8 cellular contexts compared by ENCODE assay signal in the genomic region with DNA sequence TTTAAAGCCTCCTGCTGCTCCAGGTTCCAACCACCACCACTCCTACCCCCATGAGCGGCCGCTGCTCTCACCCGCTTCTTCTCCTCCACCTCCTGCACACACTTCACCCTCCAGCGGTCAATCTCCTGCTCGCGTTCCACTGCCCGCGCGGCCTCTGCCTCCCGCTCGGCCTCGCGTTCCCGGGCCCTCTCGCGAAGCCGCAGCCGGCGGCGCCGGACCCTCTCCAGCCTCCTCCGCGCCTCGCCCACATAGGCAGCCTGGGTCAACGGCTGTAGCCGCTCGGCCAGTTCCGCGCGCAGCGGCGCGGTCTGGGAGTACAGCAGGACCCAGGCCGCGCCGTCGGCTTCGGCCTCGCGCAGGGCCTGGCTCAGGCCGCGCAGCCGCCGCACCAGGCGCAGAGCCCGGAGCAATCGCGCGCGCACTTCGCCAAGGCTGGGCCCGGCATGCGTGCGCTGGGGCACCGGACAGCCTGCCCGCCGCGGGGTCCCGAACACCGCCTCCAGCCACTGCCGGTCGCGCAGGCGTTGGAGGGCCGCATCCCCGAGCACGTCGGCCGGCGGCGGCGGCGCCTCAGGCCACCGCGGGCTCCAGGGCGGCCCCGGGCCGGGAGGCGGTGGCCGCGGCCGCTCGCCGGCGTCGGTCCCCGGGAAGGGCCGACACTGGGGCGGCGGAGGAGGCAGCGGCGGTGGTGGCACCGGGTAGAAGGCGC. TPM values are rescaled to one million over a fixed set of nuclear protein-coding genes. Genes with fewer than 3 reads are reported as not detected.
A peak's percentile ranks its signal among the peaks of the same experiment; 100 is the strongest.
DNase-seq lines count a peak whose midpoint lies in the region; ATAC-seq lines count a peak whose summit lies in the region.

No MANE protein-coding gene starts in this region.

- peak overlapping the region; percentile 90 to 92 for H3K27ac Mint-ChIP-seq in activated naive CD4-positive, alpha-beta T cell treated with anti-CD3 and anti-CD28 coated beads, Interleukin-2, amount 50 U/mL, for 72 hours

- intact Hi-C loops in Right ventricle myocardium superior (cut with DNase I) (no loop called here), posterior vena cava (cut with DNase I) (no loop called here)

- H3K9me3 Mint-ChIP-seq in activated naive CD4-positive, alpha-beta T cell treated with anti-CD3 and anti-CD28 coated beads, Interleukin-2, amount 50 U/mL, for 72 hours = peaks cover 6 to 8% of the 10 kb centered on the region in 2 donors

- H3K36me3 Mint-ChIP-seq in activated naive CD4-positive, alpha-beta T cell treated with anti-CD3 and anti-CD28 coated beads, Interleukin-2, amount 50 U/mL, for 72 hours = peaks cover 7 to 21% of the 10 kb centered on the region in 2 donors

- ATAC-seq in HG02870 (IDR thresholded peaks at IDR 0.05; ENCODE audit: unreplicated experiment) = peak; percentile 24
- peak; percentile 50 to 53 for ATAC-seq in activated naive CD4-positive, alpha-beta T cell treated with anti-CD3 and anti-CD28 coated beads, Interleukin-2, amount 50 U/mL, for 72 hours
- peak; percentile 59 for ATAC-seq in Right ventricle myocardium superior (ENCODE audit: poor library complexity)

- peak; percentile 19 for DNase-seq in activated naive CD4-positive, alpha-beta T cell treated with Interleukin-2 at 50 U/mL for 16 hours
- no peak for DNase-seq in activated naive CD4-positive, alpha-beta T cell (lab: John Stamatoyannopoulos, UW)
- DNase-seq in NCI-H69 (lab: John Stamatoyannopoulos, UW) (peak; percentile 75), Right ventricle myocardium superior (peak; percentile 56), posterior vena cava (ENCODE audit: low spot score) (peak; percentile 84)
- DNase-seq in activated naive CD4-positive, alpha-beta T cell treated with anti-CD3 and anti-CD28 coated beads, Interleukin-2, amount 50 U/mL, for 72 hours (ENCODE audit: low spot score in 2 of 2) = peak; percentile 27 to 57
- DNase-seq in effector CD8-positive, alpha-beta T cell (lab: John Stamatoyannopoulos, UW) = no peak

RNA-seq across cellular contexts. Expression of a gene that starts 0.6 kb away (rescaled TPM):
- 10 to 100 TPM; 34.2 to 36.6 TPM for total RNA-seq in activated naive CD4-positive, alpha-beta T cell treated with anti-CD3 and anti-CD28 coated beads, Interleukin-2, amount 50 U/mL, for 72 hours
- total RNA-seq in Right ventricle myocardium superior = 12.2 TPM
- total RNA-seq in posterior vena cava = 10 to 100 TPM; 17.6 to 19.6 TPM

RNA-seq across cellular contexts. Expression of a gene that starts 18.0 kb away (rescaled TPM):
- total RNA-seq in activated naive CD4-positive, alpha-beta T cell treated with anti-CD3 and anti-CD28 coated beads, Interleukin-2, amount 50 U/mL, for 72 hours = 1 to 10 TPM; 2.2 to 4.8 TPM
- total RNA-seq in Right ventricle myocardium superior (1.6 TPM), posterior vena cava (1 to 10 TPM; 3.6 to 3.7 TPM)

RNA-seq across cellular contexts. Expression of a gene that starts 52.1 kb away (rescaled TPM):
- 10 to 100 TPM; 66.6 to 84.1 TPM for total RNA-seq in activated naive CD4-positive, alpha-beta T cell treated with anti-CD3 and anti-CD28 coated beads, Interleukin-2, amount 50 U/mL, for 72 hours
- total RNA-seq in Right ventricle myocardium superior (51.5 TPM), posterior vena cava (10 to 100 TPM; 28.9 to 34.8 TPM)

RNA-seq across cellular contexts. Expression of a gene that starts 56.4 kb away (rescaled TPM):
- not detected for total RNA-seq in activated naive CD4-positive, alpha-beta T cell treated with anti-CD3 and anti-CD28 coated beads, Interleukin-2, amount 50 U/mL, for 72 hours
- 9.4 TPM for total RNA-seq in Right ventricle myocardium superior
- total RNA-seq in posterior vena cava = under 1 TPM; 0.37 to 0.57 TPM

Comparison
In these comparisons a context has a peak if more than half of its experiments do, and no peak if none do; other contexts are left out.
1. DNase-seq: peak in activated naive CD4-positive, alpha-beta T cell treated with Interleukin-2 at 50 U/mL for 16 hours (single experiment), NCI-H69 (single experiment), activated naive CD4-positive, alpha-beta T cell treated with anti-CD3 and anti-CD28 coated beads, Interleukin-2, amount 50 U/mL, for 72 hours (2 of 2), Right ventricle myocardium superior (single experiment) and posterior vena cava (single experiment); none in activated naive CD4-positive, alpha-beta T cell (0 of 4) and effector CD8-positive, alpha-beta T cell (single experiment).
2. Peak in every context shown above with its lines, with median percentiles within 50 percentile points of each other: ATAC-seq.